1 cellular context compared by ENCODE assay signal in the genomic region with DNA sequence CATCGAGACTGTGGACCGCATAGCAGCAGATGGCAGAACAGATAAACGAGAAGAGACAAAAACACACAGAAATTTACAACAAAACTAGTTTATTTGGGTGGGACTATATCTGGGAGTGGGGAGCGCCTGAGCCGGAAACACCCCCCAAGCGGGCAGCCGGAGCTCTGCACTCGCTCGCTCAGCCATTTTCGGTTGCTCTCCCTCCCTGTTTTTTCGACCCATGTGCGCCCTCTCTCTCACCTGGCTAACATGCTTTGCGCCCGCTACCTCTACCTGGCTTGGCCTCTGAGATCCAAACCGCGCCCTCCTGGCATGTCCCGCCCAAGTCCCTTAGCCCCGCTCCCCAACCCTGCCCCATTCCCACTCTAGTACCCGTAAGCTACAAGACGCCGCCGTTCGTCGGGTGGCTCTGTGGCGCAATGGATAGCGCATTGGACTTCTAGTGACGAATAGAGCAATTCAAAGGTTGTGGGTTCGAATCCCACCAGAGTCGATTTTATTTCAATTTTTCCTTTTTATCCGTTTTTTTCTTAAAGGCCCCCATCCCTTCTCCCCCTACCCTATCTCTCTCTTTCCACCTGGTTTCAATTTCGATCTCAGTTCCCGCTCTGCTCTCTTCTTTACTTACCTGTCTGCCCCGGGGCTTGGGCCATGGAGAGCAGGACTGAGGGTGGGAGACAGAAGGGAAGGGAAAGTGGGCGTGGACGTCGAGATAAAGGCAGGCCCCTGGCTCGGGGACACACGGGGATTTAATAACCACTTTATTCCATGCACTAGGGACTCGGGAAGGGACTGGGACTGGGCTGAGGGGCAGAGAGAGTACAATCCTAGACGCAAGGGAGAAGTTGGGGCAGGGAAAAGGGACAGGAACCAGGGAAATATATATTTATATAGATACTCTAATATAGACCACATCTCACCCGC.
TF ChIP-seq lines count a peak whose summit lies in the region.

No MANE protein-coding gene starts in this region.

TF ChIP-seq in GM12878, 131 proteins besides CTCF, POLR2A, EP300 and RAD21 (continued from another document and continues in another):
- TF ChIP-seq, protein P1, sequence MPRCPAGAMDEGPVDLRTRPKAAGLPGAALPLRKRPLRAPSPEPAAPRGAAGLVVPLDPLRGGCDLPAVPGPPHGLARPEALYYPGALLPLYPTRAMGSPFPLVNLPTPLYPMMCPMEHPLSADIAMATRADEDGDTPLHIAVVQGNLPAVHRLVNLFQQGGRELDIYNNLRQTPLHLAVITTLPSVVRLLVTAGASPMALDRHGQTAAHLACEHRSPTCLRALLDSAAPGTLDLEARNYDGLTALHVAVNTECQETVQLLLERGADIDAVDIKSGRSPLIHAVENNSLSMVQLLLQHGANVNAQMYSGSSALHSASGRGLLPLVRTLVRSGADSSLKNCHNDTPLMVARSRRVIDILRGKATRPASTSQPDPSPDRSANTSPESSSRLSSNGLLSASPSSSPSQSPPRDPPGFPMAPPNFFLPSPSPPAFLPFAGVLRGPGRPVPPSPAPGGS (IDR thresholded peaks at IDR 0.05; ENCODE audit: borderline replicate concordance, insufficient read depth, low read depth, low read length, poor library complexity, severe bottlenecking): no peak
- TF ChIP-seq, protein P2, sequence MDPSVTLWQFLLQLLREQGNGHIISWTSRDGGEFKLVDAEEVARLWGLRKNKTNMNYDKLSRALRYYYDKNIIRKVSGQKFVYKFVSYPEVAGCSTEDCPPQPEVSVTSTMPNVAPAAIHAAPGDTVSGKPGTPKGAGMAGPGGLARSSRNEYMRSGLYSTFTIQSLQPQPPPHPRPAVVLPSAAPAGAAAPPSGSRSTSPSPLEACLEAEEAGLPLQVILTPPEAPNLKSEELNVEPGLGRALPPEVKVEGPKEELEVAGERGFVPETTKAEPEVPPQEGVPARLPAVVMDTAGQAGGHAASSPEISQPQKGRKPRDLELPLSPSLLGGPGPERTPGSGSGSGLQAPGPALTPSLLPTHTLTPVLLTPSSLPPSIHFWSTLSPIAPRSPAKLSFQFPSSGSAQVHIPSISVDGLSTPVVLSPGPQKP (IDR thresholded peaks at IDR 0.05; ENCODE audit: low read depth, low read length): no peak
- TF ChIP-seq, protein P3, sequence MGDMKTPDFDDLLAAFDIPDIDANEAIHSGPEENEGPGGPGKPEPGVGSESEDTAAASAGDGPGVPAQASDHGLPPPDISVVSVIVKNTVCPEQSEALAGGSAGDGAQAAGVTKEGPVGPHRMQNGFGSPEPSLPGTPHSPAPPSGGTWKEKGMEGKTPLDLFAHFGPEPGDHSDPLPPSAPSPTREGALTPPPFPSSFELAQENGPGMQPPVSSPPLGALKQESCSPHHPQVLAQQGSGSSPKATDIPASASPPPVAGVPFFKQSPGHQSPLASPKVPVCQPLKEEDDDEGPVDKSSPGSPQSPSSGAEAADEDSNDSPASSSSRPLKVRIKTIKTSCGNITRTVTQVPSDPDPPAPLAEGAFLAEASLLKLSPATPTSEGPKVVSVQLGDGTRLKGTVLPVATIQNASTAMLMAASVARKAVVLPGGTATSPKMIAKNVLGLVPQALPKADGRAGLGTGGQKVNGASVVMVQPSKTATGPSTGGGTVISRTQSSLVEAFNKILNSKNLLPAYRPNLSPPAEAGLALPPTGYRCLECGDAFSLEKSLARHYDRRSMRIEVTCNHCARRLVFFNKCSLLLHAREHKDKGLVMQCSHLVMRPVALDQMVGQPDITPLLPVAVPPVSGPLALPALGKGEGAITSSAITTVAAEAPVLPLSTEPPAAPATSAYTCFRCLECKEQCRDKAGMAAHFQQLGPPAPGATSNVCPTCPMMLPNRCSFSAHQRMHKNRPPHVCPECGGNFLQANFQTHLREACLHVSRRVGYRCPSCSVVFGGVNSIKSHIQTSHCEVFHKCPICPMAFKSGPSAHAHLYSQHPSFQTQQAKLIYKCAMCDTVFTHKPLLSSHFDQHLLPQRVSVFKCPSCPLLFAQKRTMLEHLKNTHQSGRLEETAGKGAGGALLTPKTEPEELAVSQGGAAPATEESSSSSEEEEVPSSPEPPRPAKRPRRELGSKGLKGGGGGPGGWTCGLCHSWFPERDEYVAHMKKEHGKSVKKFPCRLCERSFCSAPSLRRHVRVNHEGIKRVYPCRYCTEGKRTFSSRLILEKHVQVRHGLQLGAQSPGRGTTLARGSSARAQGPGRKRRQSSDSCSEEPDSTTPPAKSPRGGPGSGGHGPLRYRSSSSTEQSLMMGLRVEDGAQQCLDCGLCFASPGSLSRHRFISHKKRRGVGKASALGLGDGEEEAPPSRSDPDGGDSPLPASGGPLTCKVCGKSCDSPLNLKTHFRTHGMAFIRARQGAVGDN (IDR thresholded peaks at IDR 0.05): no peak
- TF ChIP-seq SP1 (IDR thresholded peaks at IDR 0.05; ENCODE audit: low read depth, low read length) (no peak), SIN3A (IDR thresholded peaks at IDR 0.05; ENCODE audit: low read depth, low read length) (no peak), BRCA1 (IDR thresholded peaks at IDR 0.05; ENCODE audit: low read depth, low read length) (no peak), MXI1 (IDR thresholded peaks at IDR 0.05; ENCODE audit: low read depth, low read length) (0 out of 2 replicates have a peak, but pooled peaks have one; percentile 18), PAX5 (IDR thresholded peaks at IDR 0.05; ENCODE audit: borderline replicate concordance, low read depth, low read length) (no peak; the same call in 1 of the 2 replicates), TCF7 (IDR thresholded peaks at IDR 0.05; ENCODE audit: borderline replicate concordance) (no peak), KLF5 (IDR thresholded peaks at IDR 0.05; ENCODE audit: partially characterized antibody) (no peak), ZBED1 (IDR thresholded peaks at IDR 0.05; ENCODE audit: borderline replicate concordance) (no peak), BACH1 (IDR thresholded peaks at IDR 0.05; ENCODE audit: borderline replicate concordance) (no peak), NR2C1 (IDR thresholded peaks at IDR 0.05) (no peak), SPI1 (IDR thresholded peaks at IDR 0.05; ENCODE audit: borderline replicate concordance, insufficient read depth, low read depth, low read length) (no peak), POLR2AphosphoS5 (IDR thresholded peaks at IDR 0.05; ENCODE audit: low read length) (no peak; the same call in 1 of the 2 replicates), MTA3 (IDR thresholded peaks at IDR 0.05; ENCODE audit: borderline replicate concordance, low read length) (no peak), WRNIP1 (IDR thresholded peaks at IDR 0.05; ENCODE audit: borderline replicate concordance, low read depth, low read length) (no peak), SREBF1 (IDR thresholded peaks at IDR 0.05; ENCODE audit: low read length) (no peak), ETV6 (conservative IDR thresholded peaks at IDR 0.05 in 1 of 2, IDR thresholded peaks at IDR 0.05 in 1 of 2; ENCODE audit: borderline replicate concordance in 1 of 2, low read depth in 1 of 2) (no peak), EZH2 (IDR thresholded peaks at IDR 0.05; ENCODE audit: borderline replicate concordance, control insufficient read depth, low read depth, low read length) (no peak), MYB (IDR thresholded peaks at IDR 0.05; ENCODE audit: borderline replicate concordance, low read depth, low read length) (no peak), GABPA (IDR thresholded peaks at IDR 0.05; ENCODE audit: low read depth) (no peak), EGR1 (IDR thresholded peaks at IDR 0.05; ENCODE audit: borderline replicate concordance in 1 of 2, low read depth in 2 of 2, low read length in 2 of 2) (no peak), CREM (IDR thresholded peaks at IDR 0.05; ENCODE audit: low read depth) (0 out of 2 replicates have a peak, but pooled peaks have one; percentile 25), HDGF (IDR thresholded peaks at IDR 0.05) (peak; percentile 76), SUZ12 (IDR thresholded peaks at IDR 0.05; ENCODE audit: unreplicated experiment) (no peak), LARP7 (IDR thresholded peaks at IDR 0.05) (0 out of 2 replicates have a peak, but pooled peaks have one; percentile 3), RCOR1 (conservative IDR thresholded peaks at IDR 0.05; ENCODE audit: low read depth, low read length) (no peak), ZNF384 (IDR thresholded peaks at IDR 0.05; ENCODE audit: borderline replicate concordance, low read depth, low read length) (no peak), SMAD5 (IDR thresholded peaks at IDR 0.05; ENCODE audit: low read depth) (no peak), ATF7 (IDR thresholded peaks at IDR 0.05; ENCODE audit: low read depth) (no peak; the same call in 1 of the 2 replicates)
- TF ChIP-seq, protein P4, sequence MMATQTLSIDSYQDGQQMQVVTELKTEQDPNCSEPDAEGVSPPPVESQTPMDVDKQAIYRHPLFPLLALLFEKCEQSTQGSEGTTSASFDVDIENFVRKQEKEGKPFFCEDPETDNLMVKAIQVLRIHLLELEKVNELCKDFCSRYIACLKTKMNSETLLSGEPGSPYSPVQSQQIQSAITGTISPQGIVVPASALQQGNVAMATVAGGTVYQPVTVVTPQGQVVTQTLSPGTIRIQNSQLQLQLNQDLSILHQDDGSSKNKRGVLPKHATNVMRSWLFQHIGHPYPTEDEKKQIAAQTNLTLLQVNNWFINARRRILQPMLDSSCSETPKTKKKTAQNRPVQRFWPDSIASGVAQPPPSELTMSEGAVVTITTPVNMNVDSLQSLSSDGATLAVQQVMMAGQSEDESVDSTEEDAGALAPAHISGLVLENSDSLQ (IDR thresholded peaks at IDR 0.05): no peak
- TF ChIP-seq, protein P5, sequence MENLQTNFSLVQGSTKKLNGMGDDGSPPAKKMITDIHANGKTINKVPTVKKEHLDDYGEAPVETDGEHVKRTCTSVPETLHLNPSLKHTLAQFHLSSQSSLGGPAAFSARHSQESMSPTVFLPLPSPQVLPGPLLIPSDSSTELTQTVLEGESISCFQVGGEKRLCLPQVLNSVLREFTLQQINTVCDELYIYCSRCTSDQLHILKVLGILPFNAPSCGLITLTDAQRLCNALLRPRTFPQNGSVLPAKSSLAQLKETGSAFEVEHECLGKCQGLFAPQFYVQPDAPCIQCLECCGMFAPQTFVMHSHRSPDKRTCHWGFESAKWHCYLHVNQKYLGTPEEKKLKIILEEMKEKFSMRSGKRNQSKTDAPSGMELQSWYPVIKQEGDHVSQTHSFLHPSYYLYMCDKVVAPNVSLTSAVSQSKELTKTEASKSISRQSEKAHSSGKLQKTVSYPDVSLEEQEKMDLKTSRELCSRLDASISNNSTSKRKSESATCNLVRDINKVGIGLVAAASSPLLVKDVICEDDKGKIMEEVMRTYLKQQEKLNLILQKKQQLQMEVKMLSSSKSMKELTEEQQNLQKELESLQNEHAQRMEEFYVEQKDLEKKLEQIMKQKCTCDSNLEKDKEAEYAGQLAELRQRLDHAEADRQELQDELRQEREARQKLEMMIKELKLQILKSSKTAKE (IDR thresholded peaks at IDR 0.05; ENCODE audit: low read depth, poor library complexity, severe bottlenecking): no peak
- TF ChIP-seq, protein P6, sequence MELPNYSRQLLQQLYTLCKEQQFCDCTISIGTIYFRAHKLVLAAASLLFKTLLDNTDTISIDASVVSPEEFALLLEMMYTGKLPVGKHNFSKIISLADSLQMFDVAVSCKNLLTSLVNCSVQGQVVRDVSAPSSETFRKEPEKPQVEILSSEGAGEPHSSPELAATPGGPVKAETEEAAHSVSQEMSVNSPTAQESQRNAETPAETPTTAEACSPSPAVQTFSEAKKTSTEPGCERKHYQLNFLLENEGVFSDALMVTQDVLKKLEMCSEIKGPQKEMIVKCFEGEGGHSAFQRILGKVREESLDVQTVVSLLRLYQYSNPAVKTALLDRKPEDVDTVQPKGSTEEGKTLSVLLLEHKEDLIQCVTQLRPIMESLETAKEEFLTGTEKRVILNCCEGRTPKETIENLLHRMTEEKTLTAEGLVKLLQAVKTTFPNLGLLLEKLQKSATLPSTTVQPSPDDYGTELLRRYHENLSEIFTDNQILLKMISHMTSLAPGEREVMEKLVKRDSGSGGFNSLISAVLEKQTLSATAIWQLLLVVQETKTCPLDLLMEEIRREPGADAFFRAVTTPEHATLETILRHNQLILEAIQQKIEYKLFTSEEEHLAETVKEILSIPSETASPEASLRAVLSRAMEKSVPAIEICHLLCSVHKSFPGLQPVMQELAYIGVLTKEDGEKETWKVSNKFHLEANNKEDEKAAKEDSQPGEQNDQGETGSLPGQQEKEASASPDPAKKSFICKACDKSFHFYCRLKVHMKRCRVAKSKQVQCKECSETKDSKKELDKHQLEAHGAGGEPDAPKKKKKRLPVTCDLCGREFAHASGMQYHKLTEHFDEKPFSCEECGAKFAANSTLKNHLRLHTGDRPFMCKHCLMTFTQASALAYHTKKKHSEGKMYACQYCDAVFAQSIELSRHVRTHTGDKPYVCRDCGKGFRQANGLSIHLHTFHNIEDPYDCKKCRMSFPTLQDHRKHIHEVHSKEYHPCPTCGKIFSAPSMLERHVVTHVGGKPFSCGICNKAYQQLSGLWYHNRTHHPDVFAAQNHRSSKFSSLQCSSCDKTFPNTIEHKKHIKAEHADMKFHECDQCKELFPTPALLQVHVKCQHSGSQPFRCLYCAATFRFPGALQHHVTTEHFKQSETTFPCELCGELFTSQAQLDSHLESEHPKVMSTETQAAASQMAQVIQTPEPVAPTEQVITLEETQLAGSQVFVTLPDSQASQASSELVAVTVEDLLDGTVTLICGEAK (IDR thresholded peaks at IDR 0.05; ENCODE audit: borderline replicate concordance): no peak; the same call in 1 of the 2 replicates
- TF ChIP-seq, protein P7, sequence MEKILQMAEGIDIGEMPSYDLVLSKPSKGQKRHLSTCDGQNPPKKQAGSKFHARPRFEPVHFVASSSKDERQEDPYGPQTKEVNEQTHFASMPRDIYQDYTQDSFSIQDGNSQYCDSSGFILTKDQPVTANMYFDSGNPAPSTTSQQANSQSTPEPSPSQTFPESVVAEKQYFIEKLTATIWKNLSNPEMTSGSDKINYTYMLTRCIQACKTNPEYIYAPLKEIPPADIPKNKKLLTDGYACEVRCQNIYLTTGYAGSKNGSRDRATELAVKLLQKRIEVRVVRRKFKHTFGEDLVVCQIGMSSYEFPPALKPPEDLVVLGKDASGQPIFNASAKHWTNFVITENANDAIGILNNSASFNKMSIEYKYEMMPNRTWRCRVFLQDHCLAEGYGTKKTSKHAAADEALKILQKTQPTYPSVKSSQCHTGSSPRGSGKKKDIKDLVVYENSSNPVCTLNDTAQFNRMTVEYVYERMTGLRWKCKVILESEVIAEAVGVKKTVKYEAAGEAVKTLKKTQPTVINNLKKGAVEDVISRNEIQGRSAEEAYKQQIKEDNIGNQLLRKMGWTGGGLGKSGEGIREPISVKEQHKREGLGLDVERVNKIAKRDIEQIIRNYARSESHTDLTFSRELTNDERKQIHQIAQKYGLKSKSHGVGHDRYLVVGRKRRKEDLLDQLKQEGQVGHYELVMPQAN (conservative IDR thresholded peaks at IDR 0.05): no peak
- TF ChIP-seq, protein P8, sequence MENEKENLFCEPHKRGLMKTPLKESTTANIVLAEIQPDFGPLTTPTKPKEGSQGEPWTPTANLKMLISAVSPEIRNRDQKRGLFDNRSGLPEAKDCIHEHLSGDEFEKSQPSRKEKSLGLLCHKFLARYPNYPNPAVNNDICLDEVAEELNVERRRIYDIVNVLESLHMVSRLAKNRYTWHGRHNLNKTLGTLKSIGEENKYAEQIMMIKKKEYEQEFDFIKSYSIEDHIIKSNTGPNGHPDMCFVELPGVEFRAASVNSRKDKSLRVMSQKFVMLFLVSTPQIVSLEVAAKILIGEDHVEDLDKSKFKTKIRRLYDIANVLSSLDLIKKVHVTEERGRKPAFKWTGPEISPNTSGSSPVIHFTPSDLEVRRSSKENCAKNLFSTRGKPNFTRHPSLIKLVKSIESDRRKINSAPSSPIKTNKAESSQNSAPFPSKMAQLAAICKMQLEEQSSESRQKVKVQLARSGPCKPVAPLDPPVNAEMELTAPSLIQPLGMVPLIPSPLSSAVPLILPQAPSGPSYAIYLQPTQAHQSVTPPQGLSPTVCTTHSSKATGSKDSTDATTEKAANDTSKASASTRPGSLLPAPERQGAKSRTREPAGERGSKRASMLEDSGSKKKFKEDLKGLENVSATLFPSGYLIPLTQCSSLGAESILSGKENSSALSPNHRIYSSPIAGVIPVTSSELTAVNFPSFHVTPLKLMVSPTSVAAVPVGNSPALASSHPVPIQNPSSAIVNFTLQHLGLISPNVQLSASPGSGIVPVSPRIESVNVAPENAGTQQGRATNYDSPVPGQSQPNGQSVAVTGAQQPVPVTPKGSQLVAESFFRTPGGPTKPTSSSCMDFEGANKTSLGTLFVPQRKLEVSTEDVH (IDR thresholded peaks at IDR 0.05; ENCODE audit: low read depth, partially characterized antibody): no peak
